ENCODE assay signal across 28 cellular contexts in genomic region chr22:42601879-42602465, GRCh38. TPM values are rescaled to one million over a fixed set of nuclear protein-coding genes. Genes with fewer than 3 reads are reported as not detected.
A peak's percentile ranks its signal among the peaks of the same experiment; 100 is the strongest.
DNase-seq lines count a peak whose midpoint lies in the region; ATAC-seq, FAIRE-seq and TF ChIP-seq lines count a peak whose summit lies in the region.
"Had no signal": no experiment of that assay in that cellular context is flagged by ENCODE, and none has a peak within 500 bp of the region (broad histone marks: within the 10 kb centered on the region; RNA-seq: fewer than 3 reads in every experiment).

No MANE protein-coding gene starts in this region.

- TF ChIP-seq CTCF in C4-2B (conservative IDR thresholded peaks at IDR 0.05) (no peak), Panc1 (IDR thresholded peaks at IDR 0.05) (no peak), HepG2 (CRISPR knock-in tag; IDR thresholded peaks at IDR 0.05) (peak; percentile 9; the same call in 1 of the 2 replicates), gastrocnemius medialis (IDR thresholded peaks at IDR 0.05 in 4 of 5, conservative IDR thresholded peaks at IDR 0.05 in 1 of 5) (no peak)

- H3K4me2 ChIP-seq in HepG2 (ENCODE audit: low read depth, low read length) = peak overlapping the region; percentile 52

- ATAC-seq in Panc1 = no peak
- peak; percentile 91 for ATAC-seq in HepG2
- ATAC-seq in gastrocnemius medialis = peak in 1 of 2 donors; percentile 24
- no peak for ATAC-seq in GM19324 (IDR thresholded peaks at IDR 0.05; ENCODE audit: low FRiP score, unreplicated experiment)
- ATAC-seq in sciatic nerve = no peak
- ATAC-seq: esophagus mucosa, heart right ventricle, PC-3 had no signal

- H3K9me3 ChIP-seq in Panc1 (ENCODE audit: control insufficient read depth, insufficient read depth, low read depth, low read length) = no peaks in the 10 kb centered on the region
- H3K9me3 ChIP-seq in HepG2 (ENCODE audit: low read length) = no peaks in the 10 kb centered on the region
- H3K9me3 ChIP-seq in gastrocnemius medialis = no peaks in the 10 kb centered on the region
- H3K9me3 ChIP-seq: BE2C, heart right ventricle, MG63, pancreas, tibial artery had no signal

- BruUV-seq in Panc1 (replicated peaks; lab: Mats Ljungman, UMichigan) (TSS peak; percentile 19), HepG2 (replicated peaks; lab: Mats Ljungman, UMichigan) (TSS peak; percentile 32)

- peaks cover 48% of the 10 kb centered on the region for H3K79me2 ChIP-seq in HepG2 (ENCODE audit: insufficient read depth, low read length)

- H3K27me3 ChIP-seq in Panc1 (ENCODE audit: control insufficient read depth, insufficient read depth, low read length) (no peaks in the 10 kb centered on the region), HepG2 (ENCODE audit: control insufficient read depth in 1 of 2, insufficient read depth in 2 of 2, low read length in 2 of 2) (no peaks in the 10 kb centered on the region), gastrocnemius medialis (no peaks in the 10 kb centered on the region)
- H3K27me3 ChIP-seq: BE2C, heart right ventricle, MG63, pancreas, tibial artery had no signal

- H2AFZ ChIP-seq in HepG2 (ENCODE audit: low read length) = no peak overlapping the region

- WGBS in HepG2 (ENCODE audit: low lambda C conversion rate) = 41% methylated on average over 6 of the region's 6 CpGs

- intact Hi-C loops in Panc1 (cut with micrococcal nuclease; ENCODE audit: unreplicated experiment) (no loop called here), HepG2 (cut with micrococcal nuclease; ENCODE audit: unreplicated experiment) (no loop called here), gastrocnemius medialis (cut with DNase I; ENCODE audit: low total_unique reads) (no loop called here), sciatic nerve (cut with DNase I) (loop anchor here (1.0 kb wide), 1 partner anchor 9 kb away; no protein-coding TSS in a partner anchor)

- DNase-seq in Panc1 (ENCODE audit: low read depth, low spot score) (no peak), HepG2 (ENCODE audit: low spot score) (peak; percentile 73), gastrocnemius medialis (no peak), AML-193 (lab: John Stamatoyannopoulos, UW) (no peak), NCI-H1417 (lab: John Stamatoyannopoulos, UW) (no peak), sciatic nerve (ENCODE audit: low spot score) (no peak)
- DNase-seq: ACHN; activated effector memory CD4-positive, alpha-beta T cell treated with Interleukin-2 at 50 U/mL for 16 hours; BE2C; EL; endodermal cell; foreskin fibroblast; heart right ventricle; KG1; MG63; NCI-H1105; NCI-H1930; NCI-H524; pancreas; PC-3; tibial artery had no signal

- no peak; the same call in 1 of the 2 replicates for TF ChIP-seq RAD21 in HepG2 (CRISPR knock-in tag; IDR thresholded peaks at IDR 0.05)

- H4K20me1 ChIP-seq in HepG2 (ENCODE audit: insufficient read depth, low read length) = peaks cover 4% of the 10 kb centered on the region; the same call in 1 of the 2 replicates

- H3K36me3 ChIP-seq in Panc1 (ENCODE audit: control insufficient read depth, insufficient read depth, low read length) = peaks cover 12% of the 10 kb centered on the region; the same call in 1 of the 2 replicates
- H3K36me3 ChIP-seq in HepG2 (replicated peaks in 1 of 2; ENCODE audit: control insufficient read depth in 1 of 2, insufficient read depth in 2 of 2, low read length in 2 of 2) = peaks cover 23 to 62% of the 10 kb centered on the region in 2 experiments
- peaks cover 3 to 58% of the 10 kb centered on the region in 2 donors for H3K36me3 ChIP-seq in gastrocnemius medialis

- H3K4me3 ChIP-seq in Panc1 (ENCODE audit: low read depth in 2 of 2, low read length in 2 of 2) (no peak overlapping the region), HepG2 (replicated peaks in 1 of 3; ENCODE audit: insufficient read depth in 1 of 3, low read depth in 2 of 3, low read length in 3 of 3) (no peak overlapping the region; a peak in 1 of 6 replicates), gastrocnemius medialis (no peak overlapping the region)
- H3K4me3 ChIP-seq: heart right ventricle, MG63, pancreas, SK-N-MC, tibial artery had no signal

- no peaks in the 10 kb centered on the region for H3K4me1 ChIP-seq in Panc1 (ENCODE audit: control insufficient read depth, insufficient read depth, low read length)
- peaks cover 63% of the 10 kb centered on the region for H3K4me1 ChIP-seq in HepG2 (ENCODE audit: insufficient read depth, low read length)
- H3K4me1 ChIP-seq in gastrocnemius medialis = peaks cover 8 to 13% of the 10 kb centered on the region in 2 donors

- POLR2A ChIA-PET in Panc1 (lab: Charles Lee) (no interaction called here), HepG2 (lab: Yijun Ruan, JAX) (interaction anchor here (1.3 to 1.6 kb wide), 2 partner anchors 12 to 14 kb away, joined by 3 to 12 read pairs; partner anchors contain the start of gene POLDIP3)

- peak; percentile 93 for FAIRE-seq in HepG2 (lab: Jason Lieb, UNC)
- FAIRE-seq: H54, keratinocyte, pancreas, TTC549 had no signal

- in situ Hi-C loops in Panc1 (cut with HindIII; ENCODE audit: low pct_unique_long_range_greater_than_20kb, low sequenced_read_pairs) (no loop called here), HepG2 (cut with HindIII; ENCODE audit: extremely low pct_ligation_motif_present, low pct_unique_long_range_greater_than_20kb) (no loop called here), gastrocnemius medialis (cut with MboI; ENCODE audit: low sequenced_read_pairs in 4 of 4) (no loop called here)

- TF ChIP-seq EP300 in HepG2 (IDR thresholded peaks at IDR 0.05; ENCODE audit: low read depth in 2 of 2, low read length in 2 of 2) (no peak), HepG2 (CRISPR knock-in tag; IDR thresholded peaks at IDR 0.05; ENCODE audit: borderline replicate concordance) (peak; percentile 16; the same call in 1 of the 2 replicates)

- H3K27ac ChIP-seq in C4-2B = peak overlapping the region; percentile 21
- H3K27ac ChIP-seq in Panc1 (ENCODE audit: low read length) = no peak overlapping the region
- peak overlapping the region; percentile 93 for H3K27ac ChIP-seq in HepG2 (ENCODE audit: extremely low read length, insufficient read depth, low read length)
- H3K27ac ChIP-seq in gastrocnemius medialis = peak overlapping the region; percentile 28 to 64 (median 44)
- H3K27ac ChIP-seq: heart right ventricle, SK-N-MC, tibial artery had no signal

- 0 out of 4 replicates have a peak, but pooled peaks of 1 of the 2 experiments have one; percentile 20 for TF ChIP-seq POLR2A in HepG2 (IDR thresholded peaks at IDR 0.05; ENCODE audit: insufficient read depth in 1 of 2, low read depth in 2 of 2, low read length in 2 of 2)
- TF ChIP-seq POLR2A in gastrocnemius medialis (IDR thresholded peaks at IDR 0.05) = no peak

- CTCF ChIA-PET in Panc1 (lab: Charles Lee) (no interaction called here), HepG2 (lab: Yijun Ruan, JAX; ENCODE audit: low intra/inter-chr PET ratio, low total read pairs) (no interaction called here)

- H3K9ac ChIP-seq in HepG2 (ENCODE audit: insufficient read depth, low read depth, low read length) = peak overlapping the region; percentile 55; the same call in 1 of the 2 replicates

RNA-seq across cellular contexts. Expression of gene POLDIP3, which starts 12.7 kb away (rescaled TPM):
- 46.6 TPM for total RNA-seq in Panc1 (2021; ENCODE audit: unreplicated experiment)
- polyA plus RNA-seq in Panc1 (2012; ENCODE audit: insufficient read length) = 51.8 TPM
- 47.4 and 64.1 TPM in 2 replicates for total RNA-seq in HepG2 (2016; rRNA removed; fragmentation: Illumina TruSeq; extraction: Trizol)
- total RNA-seq in HepG2 (2016; cell fraction: cytosol; rRNA removed; fragmentation: Illumina TruSeq; extraction: Trizol; ENCODE audit: low read depth) = 6.4 and 8.7 TPM in 2 replicates
- total RNA-seq in HepG2 (2016; cell fraction: insoluble cytoplasmic fraction; rRNA removed; fragmentation: Illumina TruSeq; extraction: Trizol) = 45.0 and 57.8 TPM in 2 replicates
- 23.2 TPM in 2 replicates for total RNA-seq in HepG2 (2016; cell fraction: membrane; rRNA removed; fragmentation: Illumina TruSeq; extraction: Trizol)
- 32.4 and 36.4 TPM in 2 replicates for total RNA-seq in HepG2 (2016; cell fraction: nucleus; rRNA removed; fragmentation: Illumina TruSeq; extraction: Trizol)
- 45.8 and 50.1 TPM in 2 replicates for polyA plus RNA-seq in HepG2 (2011; rRNA removed)
- 28.7 TPM in 2 replicates for polyA plus RNA-seq in HepG2 (2011; cell fraction: cytosol; rRNA removed)
- 70.7 and 76.7 TPM in 2 replicates for polyA plus RNA-seq in HepG2 (2011; cell fraction: nucleus; rRNA removed)
- 62.0 and 63.4 TPM in 2 replicates for polyA plus RNA-seq in HepG2 (2012)
- 5.1 and 6.4 TPM in 2 replicates for polyA plus RNA-seq in HepG2 (2016; cell fraction: cytosol; fragmentation: Illumina TruSeq; extraction: Trizol; ENCODE audit: low read depth)
- polyA plus RNA-seq in HepG2 (2016; cell fraction: insoluble cytoplasmic fraction; fragmentation: Illumina TruSeq; extraction: Trizol; ENCODE audit: low read depth) = 59.1 and 66.7 TPM in 2 replicates
- polyA plus RNA-seq in HepG2 (2016; cell fraction: membrane; fragmentation: Illumina TruSeq; extraction: Trizol; ENCODE audit: low read depth) = 14.0 and 14.8 TPM in 2 replicates
- polyA plus RNA-seq in HepG2 (2016; cell fraction: nucleus; fragmentation: Illumina TruSeq; extraction: Trizol; ENCODE audit: insufficient read depth, low read depth) = 53.9 and 54.2 TPM in 2 replicates
- 46.1 and 58.4 TPM in 2 replicates for polyA minus RNA-seq in HepG2 (2011; rRNA and poly(A)+ RNA removed; ENCODE audit: low replicate concordance)
- 29.3 and 32.2 TPM in 2 replicates for polyA minus RNA-seq in HepG2 (2011; cell fraction: cytosol; rRNA and poly(A)+ RNA removed)
- polyA minus RNA-seq in HepG2 (2011; cell fraction: nucleus; rRNA and poly(A)+ RNA removed) = 33.0 and 36.7 TPM in 2 replicates
- 10 to 100 TPM; 19.7 to 28.7 (median 23.0) TPM for total RNA-seq in gastrocnemius medialis
- 81.5 TPM for total RNA-seq in sciatic nerve

RNA-seq across cellular contexts. Expression of gene ATP5MGL, which starts 38.4 kb away (rescaled TPM):
- total RNA-seq in Panc1 (2021; ENCODE audit: unreplicated experiment) = 0.23 TPM
- polyA plus RNA-seq in Panc1 (2012; ENCODE audit: insufficient read length) = 0.30 TPM
- 0.97 TPM in 1 of 2 replicates, not detected in the other for total RNA-seq in HepG2 (2016; rRNA removed; fragmentation: Illumina TruSeq; extraction: Trizol)
- total RNA-seq in HepG2 (2016; cell fraction: cytosol; rRNA removed; fragmentation: Illumina TruSeq; extraction: Trizol; ENCODE audit: low read depth) = 0.35 TPM in 1 of 2 replicates, not detected in the other
- 0.58 TPM in 1 of 2 replicates, not detected in the other for total RNA-seq in HepG2 (2016; cell fraction: insoluble cytoplasmic fraction; rRNA removed; fragmentation: Illumina TruSeq; extraction: Trizol)
- not detected in 2 replicates for total RNA-seq in HepG2 (2016; cell fraction: membrane; rRNA removed; fragmentation: Illumina TruSeq; extraction: Trizol)
- 0.69 and 1.2 TPM in 2 replicates for total RNA-seq in HepG2 (2016; cell fraction: nucleus; rRNA removed; fragmentation: Illumina TruSeq; extraction: Trizol)
- 0.40 and 0.50 TPM in 2 replicates for polyA plus RNA-seq in HepG2 (2011; rRNA removed)
- polyA plus RNA-seq in HepG2 (2011; cell fraction: cytosol; rRNA removed) = not detected in 2 replicates
- polyA plus RNA-seq in HepG2 (2011; cell fraction: nucleus; rRNA removed) = 0.40 and 1.1 TPM in 2 replicates
- polyA plus RNA-seq in HepG2 (2012) = 0.21 TPM in 1 of 2 replicates, not detected in the other
- not detected in 2 replicates for polyA plus RNA-seq in HepG2 (2016; cell fraction: cytosol; fragmentation: Illumina TruSeq; extraction: Trizol; ENCODE audit: low read depth)
- polyA plus RNA-seq in HepG2 (2016; cell fraction: insoluble cytoplasmic fraction; fragmentation: Illumina TruSeq; extraction: Trizol; ENCODE audit: low read depth) = not detected in 2 replicates
- not detected in 2 replicates for polyA plus RNA-seq in HepG2 (2016; cell fraction: membrane; fragmentation: Illumina TruSeq; extraction: Trizol; ENCODE audit: low read depth)
- not detected in 2 replicates for polyA plus RNA-seq in HepG2 (2016; cell fraction: nucleus; fragmentation: Illumina TruSeq; extraction: Trizol; ENCODE audit: insufficient read depth, low read depth)
- 2.1 and 4.3 TPM in 2 replicates for polyA minus RNA-seq in HepG2 (2011; rRNA and poly(A)+ RNA removed; ENCODE audit: low replicate concordance)
- polyA minus RNA-seq in HepG2 (2011; cell fraction: cytosol; rRNA and poly(A)+ RNA removed) = not detected in 2 replicates
- polyA minus RNA-seq in HepG2 (2011; cell fraction: nucleus; rRNA and poly(A)+ RNA removed) = 3.9 and 6.5 TPM in 2 replicates
- total RNA-seq in gastrocnemius medialis = not detected
- 0.45 TPM for total RNA-seq in sciatic nerve
- total RNA-seq: PC-3 had no signal
- polyA plus RNA-seq: heart right ventricle, keratinocyte had no signal

RNA-seq across cellular contexts. Expression of gene CYB5R3, which starts 47.2 kb away (rescaled TPM):
- total RNA-seq in Panc1 (2021; ENCODE audit: unreplicated experiment) (102 TPM), HepG2 (2016; rRNA removed; fragmentation: Illumina TruSeq; extraction: Trizol) (31.5 and 32.4 TPM in 2 replicates), gastrocnemius medialis (100 to 1,000 TPM in 2 of 4 donors, 10 to 100 TPM in 2; 44.3 to 163 (median 105) TPM), sciatic nerve (241 TPM)
- polyA plus RNA-seq in Panc1 (2012; ENCODE audit: insufficient read length) = 194 TPM
- total RNA-seq in HepG2 (2016; cell fraction: cytosol; rRNA removed; fragmentation: Illumina TruSeq; extraction: Trizol; ENCODE audit: low read depth) = 9.5 and 9.9 TPM in 2 replicates
- total RNA-seq in HepG2 (2016; cell fraction: insoluble cytoplasmic fraction; rRNA removed; fragmentation: Illumina TruSeq; extraction: Trizol) = 27.7 and 33.5 TPM in 2 replicates
- total RNA-seq in HepG2 (2016; cell fraction: membrane; rRNA removed; fragmentation: Illumina TruSeq; extraction: Trizol) = 19.2 and 24.7 TPM in 2 replicates
- total RNA-seq in HepG2 (2016; cell fraction: nucleus; rRNA removed; fragmentation: Illumina TruSeq; extraction: Trizol) = 26.9 and 30.5 TPM in 2 replicates
- 305 and 347 TPM in 2 replicates for polyA plus RNA-seq in HepG2 (2011; rRNA removed)
- 171 and 227 TPM in 2 replicates for polyA plus RNA-seq in HepG2 (2011; cell fraction: cytosol; rRNA removed)
- 180 and 209 TPM in 2 replicates for polyA plus RNA-seq in HepG2 (2011; cell fraction: nucleus; rRNA removed)
- 258 and 265 TPM in 2 replicates for polyA plus RNA-seq in HepG2 (2012)
- polyA plus RNA-seq in HepG2 (2016; cell fraction: cytosol; fragmentation: Illumina TruSeq; extraction: Trizol; ENCODE audit: low read depth) = 41.8 and 43.2 TPM in 2 replicates
- polyA plus RNA-seq in HepG2 (2016; cell fraction: insoluble cytoplasmic fraction; fragmentation: Illumina TruSeq; extraction: Trizol; ENCODE audit: low read depth) = 103 and 141 TPM in 2 replicates
- 69.2 and 69.5 TPM in 2 replicates for polyA plus RNA-seq in HepG2 (2016; cell fraction: membrane; fragmentation: Illumina TruSeq; extraction: Trizol; ENCODE audit: low read depth)
- polyA plus RNA-seq in HepG2 (2016; cell fraction: nucleus; fragmentation: Illumina TruSeq; extraction: Trizol; ENCODE audit: insufficient read depth, low read depth) = 118 and 123 TPM in 2 replicates
- 63.4 and 306 TPM in 2 replicates for polyA minus RNA-seq in HepG2 (2011; rRNA and poly(A)+ RNA removed; ENCODE audit: low replicate concordance)
- polyA minus RNA-seq in HepG2 (2011; cell fraction: cytosol; rRNA and poly(A)+ RNA removed) = 173 and 208 TPM in 2 replicates
- polyA minus RNA-seq in HepG2 (2011; cell fraction: nucleus; rRNA and poly(A)+ RNA removed) = 50.5 and 63.4 TPM in 2 replicates

RNA-seq across cellular contexts. Expression of gene SERHL2, which starts 48.2 kb away (rescaled TPM):
- total RNA-seq in Panc1 (2021; ENCODE audit: unreplicated experiment) (1.6 TPM), HepG2 (2016; rRNA removed; fragmentation: Illumina TruSeq; extraction: Trizol) (1.0 and 1.6 TPM in 2 replicates), gastrocnemius medialis (10 to 100 TPM in 1 of 4 donors, 1 to 10 TPM in 1, under 1 TPM in 1, not detected in 1; 0.84 to 13.4 (median 1.7) TPM), sciatic nerve (7.8 TPM)
- 4.7 TPM for polyA plus RNA-seq in Panc1 (2012; ENCODE audit: insufficient read length)
- total RNA-seq in HepG2 (2016; cell fraction: cytosol; rRNA removed; fragmentation: Illumina TruSeq; extraction: Trizol; ENCODE audit: low read depth) = 0.97 TPM in 1 of 2 replicates, not detected in the other
- total RNA-seq in HepG2 (2016; cell fraction: insoluble cytoplasmic fraction; rRNA removed; fragmentation: Illumina TruSeq; extraction: Trizol) = 1.1 and 1.5 TPM in 2 replicates
- 0.40 and 0.59 TPM in 2 replicates for total RNA-seq in HepG2 (2016; cell fraction: membrane; rRNA removed; fragmentation: Illumina TruSeq; extraction: Trizol)
- total RNA-seq in HepG2 (2016; cell fraction: nucleus; rRNA removed; fragmentation: Illumina TruSeq; extraction: Trizol) = 1.0 and 1.2 TPM in 2 replicates
- polyA plus RNA-seq in HepG2 (2011; rRNA removed) = 1.8 and 3.3 TPM in 2 replicates
- polyA plus RNA-seq in HepG2 (2011; cell fraction: cytosol; rRNA removed) = 1.6 and 1.9 TPM in 2 replicates
- polyA plus RNA-seq in HepG2 (2011; cell fraction: nucleus; rRNA removed) = 2.1 and 3.0 TPM in 2 replicates
- polyA plus RNA-seq in HepG2 (2012) = 1.1 and 1.9 TPM in 2 replicates
- polyA plus RNA-seq in HepG2 (2016; cell fraction: cytosol; fragmentation: Illumina TruSeq; extraction: Trizol; ENCODE audit: low read depth) = 0.24 and 0.26 TPM in 2 replicates
- polyA plus RNA-seq in HepG2 (2016; cell fraction: insoluble cytoplasmic fraction; fragmentation: Illumina TruSeq; extraction: Trizol; ENCODE audit: low read depth) = 2.1 and 2.3 TPM in 2 replicates
- 0.35 and 0.66 TPM in 2 replicates for polyA plus RNA-seq in HepG2 (2016; cell fraction: membrane; fragmentation: Illumina TruSeq; extraction: Trizol; ENCODE audit: low read depth)
- polyA plus RNA-seq in HepG2 (2016; cell fraction: nucleus; fragmentation: Illumina TruSeq; extraction: Trizol; ENCODE audit: insufficient read depth, low read depth) = 0.92 and 1.8 TPM in 2 replicates
- 0.44 TPM in 1 of 2 replicates, not detected in the other for polyA minus RNA-seq in HepG2 (2011; rRNA and poly(A)+ RNA removed; ENCODE audit: low replicate concordance)
- polyA minus RNA-seq in HepG2 (2011; cell fraction: cytosol; rRNA and poly(A)+ RNA removed) = not detected in 2 replicates
- polyA minus RNA-seq in HepG2 (2011; cell fraction: nucleus; rRNA and poly(A)+ RNA removed) = 0.99 and 1.3 TPM in 2 replicates
